18 cellular contexts compared by ENCODE assay signal in genomic region chr10:83122336-83122735, GRCh38.
DNase-seq lines count a peak whose midpoint lies in the region; FAIRE-seq and TF ChIP-seq lines count a peak whose summit lies in the region.
"Had no signal": no experiment of that assay in that cellular context is flagged by ENCODE, and none has a peak within 500 bp of the region (broad histone marks: within the 10 kb centered on the region; RNA-seq: fewer than 3 reads in every experiment).

No MANE protein-coding gene starts in this region.

- H3K9me3 Mint-ChIP-seq in mesothelial cell of epicardium = peaks cover 12% of the 10 kb centered on the region

- H3K36me3 ChIP-seq in small intestine (ENCODE audit: control insufficient read depth in 2 of 2, insufficient read depth in 2 of 2, low read length in 2 of 2) = no peaks in the 10 kb centered on the region

- no peaks in the 10 kb centered on the region for H3K4me1 Mint-ChIP-seq in mesothelial cell of epicardium
- H3K4me1 Mint-ChIP-seq: CD4-positive, CD25-positive, alpha-beta regulatory T cell had no signal

- no peaks in the 10 kb centered on the region for H3K27me3 ChIP-seq in small intestine (ENCODE audit: control insufficient read depth in 2 of 2, insufficient read depth in 2 of 2, low read length in 2 of 2)

- no peaks in the 10 kb centered on the region for H3K27me3 Mint-ChIP-seq in mesothelial cell of epicardium (ENCODE audit: low read depth)
- H3K27me3 Mint-ChIP-seq: CD4-positive, CD25-positive, alpha-beta regulatory T cell had no signal

- no peak overlapping the region for H3K4me3 Mint-ChIP-seq in mesothelial cell of epicardium
- H3K4me3 Mint-ChIP-seq: CD4-positive, CD25-positive, alpha-beta regulatory T cell had no signal

- no peak overlapping the region for H3K4me3 ChIP-seq in AG10803 (ENCODE audit: low read length)
- no peak overlapping the region for H3K4me3 ChIP-seq in epithelial cell of esophagus (ENCODE audit: low read length)
- no peak overlapping the region for H3K4me3 ChIP-seq in small intestine (ENCODE audit: low read depth in 1 of 2, low read length in 2 of 2)
- H3K4me3 ChIP-seq: GM12878, SK-N-MC had no signal

- FAIRE-seq in small intestine (lab: Jason Lieb, UNC) = no peak
- FAIRE-seq: GM12878 had no signal

- H3K27ac Mint-ChIP-seq in mesothelial cell of epicardium = peak overlapping the region; percentile 2
- H3K27ac Mint-ChIP-seq: CD4-positive, CD25-positive, alpha-beta regulatory T cell had no signal

- H3K4me1 ChIP-seq in small intestine (ENCODE audit: control insufficient read depth in 2 of 2, insufficient read depth in 1 of 2, low read depth in 1 of 2, low read length in 1 of 2) = no peaks in the 10 kb centered on the region

- peak; percentile 25 for DNase-seq in AG10803 (ENCODE audit: low read depth)
- peak; percentile 17 for DNase-seq in M059J (ENCODE audit: low read depth)
- DNase-seq in epithelial cell of esophagus (ENCODE audit: low read depth) = peak; percentile 11
- no peak for DNase-seq in mesothelial cell of epicardium (ENCODE audit: low spot score in 2 of 2, unreplicated experiment in 2 of 2)
- no peak for DNase-seq in KBM-7
- no peak for DNase-seq in small intestine
- DNase-seq in cortex of kidney (lab: John Stamatoyannopoulos, UW) = no peak
- DNase-seq: CD4-positive, CD25-positive, alpha-beta regulatory T cell; COR-L47; GDM1; GOT3; NCI-H1105 treated with DMSO at 0.1 percent for 48 hours; NCI-H187; NCI-H226; NCI-H524 treated with DMSO at 0.1 percent for 48 hours; SHP77 had no signal

- H3K9me3 ChIP-seq in small intestine (ENCODE audit: control insufficient read depth, low read depth) = no peaks in the 10 kb centered on the region

- TF ChIP-seq CTCF in AG10803 (conservative IDR thresholded peaks at IDR 0.05; ENCODE audit: low read length) = no peak
- TF ChIP-seq CTCF in epithelial cell of esophagus (IDR thresholded peaks at IDR 0.05; ENCODE audit: insufficient read depth, low read depth, low read length, missing control alignments) = no peak
- TF ChIP-seq CTCF in mesothelial cell of epicardium (IDR thresholded peaks at IDR 0.05; ENCODE audit: unreplicated experiment) = no peak

- H3K27ac ChIP-seq in small intestine (ENCODE audit: low read depth in 1 of 2, low read length in 1 of 2) = no peak overlapping the region
- H3K27ac ChIP-seq: SK-N-MC had no signal

- WGBS in small intestine, 3 donors = 40 to 73% (median 63%) methylated on average over 2 of the region's 2 CpGs

- in situ Hi-C loops in KBM-7 (cut with MboI; ENCODE audit: low pct_unique_long_range_greater_than_20kb, low sequenced_read_pairs) = no loop called here

- no peaks in the 10 kb centered on the region for H3K36me3 Mint-ChIP-seq in mesothelial cell of epicardium
- H3K36me3 Mint-ChIP-seq: CD4-positive, CD25-positive, alpha-beta regulatory T cell had no signal

Comparison
In these comparisons a context has a peak if more than half of its experiments do, and no peak if none do; other contexts are left out.
1. DNase-seq: peak in AG10803 (single experiment), M059J (single experiment) and epithelial cell of esophagus (single experiment); none in mesothelial cell of epicardium (0 of 2), KBM-7 (single experiment), small intestine (single experiment) and cortex of kidney (single experiment).